In genomic region chr6:110053395-110054240, GRCh38 we compare ENCODE assay signal across 8 cellular contexts.
DNase-seq lines count a peak whose midpoint lies in the region; ATAC-seq and TF ChIP-seq lines count a peak whose summit lies in the region.

No MANE protein-coding gene starts in this region.

- ATAC-seq in GM19328 (IDR thresholded peaks at IDR 0.05; ENCODE audit: unreplicated experiment), result no peak

- H3K4me1 ChIP-seq in colonic mucosa (no peaks in the 10 kb centered on the region), liver (ENCODE audit: control insufficient read depth in 4 of 4, insufficient read depth in 4 of 4, low read length in 3 of 4) (no peaks in the 10 kb centered on the region)

- peak; percentile 84 to 85 for TF ChIP-seq RAD21 in liver (IDR thresholded peaks at IDR 0.05)

- no peak overlapping the region for H3K27ac ChIP-seq in colonic mucosa
- H3K27ac ChIP-seq in liver (ENCODE audit: low read depth in 1 of 2, low read length in 2 of 2), result no peak overlapping the region

- H3K27me3 ChIP-seq in colonic mucosa (no peaks in the 10 kb centered on the region), liver (ENCODE audit: control insufficient read depth in 4 of 4, insufficient read depth in 4 of 4, low read length in 3 of 4) (no peaks in the 10 kb centered on the region)

- peak; percentile 58 for TF ChIP-seq CTCF in colonic mucosa (IDR thresholded peaks at IDR 0.05)
- peak; percentile 64 for TF ChIP-seq CTCF in liver (IDR thresholded peaks at IDR 0.05; ENCODE audit: low read depth, low read length, missing input control)

- no peak overlapping the region for H3K9ac ChIP-seq in colonic mucosa (ENCODE audit: low read depth in 2 of 2, low read length in 2 of 2)
- H3K9ac ChIP-seq in liver (ENCODE audit: low read depth in 1 of 2, low read length in 2 of 2), result no peak overlapping the region

- no peak overlapping the region for H3K4me3 ChIP-seq in colonic mucosa
- H3K4me3 ChIP-seq in liver (ENCODE audit: low read depth in 1 of 3, low read length in 3 of 3), result no peak overlapping the region

- intact Hi-C loops in colonic mucosa (cut with DNase I) (no loop called here), posterior vena cava (cut with DNase I) (loop anchor here in 1 of 2 donors (2.0 kb wide), 1 partner anchor 355 kb away; no protein-coding TSS in a partner anchor)

- peak; percentile 42 to 53 for DNase-seq in AML-193 (lab: John Stamatoyannopoulos, UW)
- peak; percentile 35 for DNase-seq in H4 (ENCODE audit: low spot score)
- peak; percentile 67 for DNase-seq in NCI-H748 (lab: John Stamatoyannopoulos, UW; ENCODE audit: unreplicated experiment)
- no peak for DNase-seq in colonic mucosa
- no peak for DNase-seq in posterior vena cava (ENCODE audit: low spot score)
- no peak for DNase-seq in ureter (ENCODE audit: low spot score)

- 13% methylated on average over 5 of the region's 5 CpGs for WGBS in liver

- H3K36me3 ChIP-seq in colonic mucosa (no peaks in the 10 kb centered on the region), liver (ENCODE audit: control insufficient read depth in 4 of 4, insufficient read depth in 3 of 4, low read depth in 1 of 4, low read length in 3 of 4) (no peaks in the 10 kb centered on the region)

- H3K9me3 ChIP-seq in colonic mucosa (no peaks in the 10 kb centered on the region), liver (ENCODE audit: control insufficient read depth in 4 of 4, low read length in 3 of 4) (no peaks in the 10 kb centered on the region)

TF ChIP-seq in liver, 16 proteins besides CTCF, POLR2A, EP300 and RAD21:
- TF ChIP-seq JUND (IDR thresholded peaks at IDR 0.05) (no peak), FOXA2 (IDR thresholded peaks at IDR 0.05) (no peak), HNF4G (IDR thresholded peaks at IDR 0.05) (no peak), MAX (IDR thresholded peaks at IDR 0.05) (no peak), FOXA1 (IDR thresholded peaks at IDR 0.05) (no peak), ZBTB33 (IDR thresholded peaks at IDR 0.05) (no peak), GABPA (IDR thresholded peaks at IDR 0.05 in 1 of 2, conservative IDR thresholded peaks at IDR 0.05 in 1 of 2) (no peak), HNF4A (conservative IDR thresholded peaks at IDR 0.05) (no peak), TAF1 (conservative IDR thresholded peaks at IDR 0.05) (no peak), NR2F2 (IDR thresholded peaks at IDR 0.05) (no peak), YY1 (IDR thresholded peaks at IDR 0.05) (no peak), SP1 (IDR thresholded peaks at IDR 0.05) (no peak)
- TF ChIP-seq, protein P1, sequence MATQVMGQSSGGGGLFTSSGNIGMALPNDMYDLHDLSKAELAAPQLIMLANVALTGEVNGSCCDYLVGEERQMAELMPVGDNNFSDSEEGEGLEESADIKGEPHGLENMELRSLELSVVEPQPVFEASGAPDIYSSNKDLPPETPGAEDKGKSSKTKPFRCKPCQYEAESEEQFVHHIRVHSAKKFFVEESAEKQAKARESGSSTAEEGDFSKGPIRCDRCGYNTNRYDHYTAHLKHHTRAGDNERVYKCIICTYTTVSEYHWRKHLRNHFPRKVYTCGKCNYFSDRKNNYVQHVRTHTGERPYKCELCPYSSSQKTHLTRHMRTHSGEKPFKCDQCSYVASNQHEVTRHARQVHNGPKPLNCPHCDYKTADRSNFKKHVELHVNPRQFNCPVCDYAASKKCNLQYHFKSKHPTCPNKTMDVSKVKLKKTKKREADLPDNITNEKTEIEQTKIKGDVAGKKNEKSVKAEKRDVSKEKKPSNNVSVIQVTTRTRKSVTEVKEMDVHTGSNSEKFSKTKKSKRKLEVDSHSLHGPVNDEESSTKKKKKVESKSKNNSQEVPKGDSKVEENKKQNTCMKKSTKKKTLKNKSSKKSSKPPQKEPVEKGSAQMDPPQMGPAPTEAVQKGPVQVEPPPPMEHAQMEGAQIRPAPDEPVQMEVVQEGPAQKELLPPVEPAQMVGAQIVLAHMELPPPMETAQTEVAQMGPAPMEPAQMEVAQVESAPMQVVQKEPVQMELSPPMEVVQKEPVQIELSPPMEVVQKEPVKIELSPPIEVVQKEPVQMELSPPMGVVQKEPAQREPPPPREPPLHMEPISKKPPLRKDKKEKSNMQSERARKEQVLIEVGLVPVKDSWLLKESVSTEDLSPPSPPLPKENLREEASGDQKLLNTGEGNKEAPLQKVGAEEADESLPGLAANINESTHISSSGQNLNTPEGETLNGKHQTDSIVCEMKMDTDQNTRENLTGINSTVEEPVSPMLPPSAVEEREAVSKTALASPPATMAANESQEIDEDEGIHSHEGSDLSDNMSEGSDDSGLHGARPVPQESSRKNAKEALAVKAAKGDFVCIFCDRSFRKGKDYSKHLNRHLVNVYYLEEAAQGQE (IDR thresholded peaks at IDR 0.05), result no peak

Comparison
In these comparisons a context has a peak if more than half of its experiments do, and no peak if none do; other contexts are left out.
1. DNase-seq: peak in AML-193 (2 of 2), H4 (single experiment) and NCI-H748 (single experiment); none in colonic mucosa (single experiment), posterior vena cava (single experiment) and ureter (single experiment).